23 cellular contexts compared by ENCODE assay signal in the genomic region with DNA sequence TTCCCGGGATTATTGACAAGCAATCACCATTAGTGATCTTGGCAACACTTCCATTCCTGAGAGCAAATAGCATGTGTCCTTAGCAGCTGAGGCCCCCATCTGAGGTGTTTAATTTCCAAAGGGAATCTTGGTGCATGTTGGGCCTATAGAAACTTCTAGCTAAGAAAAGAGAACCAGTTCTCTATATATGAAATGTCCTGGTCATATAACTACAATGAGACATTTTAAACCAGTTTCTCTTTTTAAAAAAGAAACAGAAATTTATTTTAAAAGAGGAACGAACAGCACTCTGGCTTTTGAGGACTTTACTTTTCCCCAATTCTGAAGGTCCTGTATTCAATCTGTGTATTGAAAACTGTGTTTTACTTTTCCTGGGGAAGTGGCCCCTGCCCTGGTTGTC.
DNase-seq lines count a peak whose midpoint lies in the region; ATAC-seq, FAIRE-seq and TF ChIP-seq lines count a peak whose summit lies in the region.
"Had no signal": no experiment of that assay in that cellular context is flagged by ENCODE, and none has a peak within 500 bp of the region (broad histone marks: within the 10 kb centered on the region; RNA-seq: fewer than 3 reads in every experiment).

No MANE protein-coding gene starts in this region.

- SMC1A ChIA-PET in GM12878 (lab: Charles Lee; ENCODE audit: uncharacterized antibody, unreplicated experiment) = interaction anchor here (0.8 to 1.6 kb wide), 5 partner anchors 11 to 228 kb away, joined by 3 to 5 read pairs (median 3); no protein-coding TSS in a partner anchor

- FAIRE-seq in GM12878 (lab: Jason Lieb, UNC) (no peak), RCC 7860 (lab: Jason Lieb, UNC) (no peak)
- FAIRE-seq: D721Med had no signal

- CTCF ChIA-PET in GM12878 (lab: Yijun Ruan, JAX) = interaction anchor here (0.5 kb wide), 1 partner anchor 189 kb away, joined by 3 read pairs; no protein-coding TSS in a partner anchor
- CTCF ChIA-PET in CD8-positive, alpha-beta T cell (lab: Charles Lee) = interaction anchor here (1.0 kb wide), 1 partner anchor 10 kb away, joined by 3 read pairs; no protein-coding TSS in a partner anchor

- RAD21 ChIA-PET in GM12878 (lab: Charles Lee; ENCODE audit: unreplicated experiment) = interaction anchor here (0.6 to 1.6 kb wide), 2 partner anchors 20 to 99 kb away, joined by 4 to 6 read pairs; no protein-coding TSS in a partner anchor

- TF ChIP-seq EP300 in GM12878 (IDR thresholded peaks at IDR 0.05; ENCODE audit: borderline replicate concordance in 1 of 2, control insufficient read depth in 1 of 2, low read depth in 2 of 2, low read length in 2 of 2) = no peak

- peak overlapping the region; percentile 53 for H3K27ac ChIP-seq in GM12878 (ENCODE audit: control insufficient read depth, insufficient read depth)
- peak overlapping the region; percentile 51 to 92 (median 91) for H3K27ac ChIP-seq in right lobe of liver
- H3K27ac ChIP-seq in CD8-positive, alpha-beta T cell (ENCODE audit: low read depth, low read length) = no peak overlapping the region
- H3K27ac ChIP-seq: C4-2B, SJSA1 had no signal

- H3K4me2 ChIP-seq in GM12878 (ENCODE audit: control insufficient read depth, insufficient read depth) = peak overlapping the region; percentile 4; the same call in 1 of the 2 replicates
- H3K4me2 ChIP-seq: GM23338 had no signal

- intact Hi-C loops in GM12878 (cut with micrococcal nuclease; ENCODE audit: unreplicated experiment) (no loop called here), right lobe of liver (cut with DNase I) (no loop called here)
- intact Hi-C loops in CD8-positive, alpha-beta T cell (cut with DNase I, micrococcal nuclease) = no loop called here

- no peaks in the 10 kb centered on the region for H3K27me3 Mint-ChIP-seq in stimulated activated naive B cell treated with anti-CD40 and anti-IgM and Interleukin-4, amounts not matched to agents 10 μg/mL and 1 μg/mL and 100 μg/mL, for 72 hours
- H3K27me3 Mint-ChIP-seq in CD8-positive, alpha-beta T cell (ENCODE audit: low read depth) = no peaks in the 10 kb centered on the region
- H3K27me3 Mint-ChIP-seq: B cell had no signal

- peak; percentile 71 for DNase-seq in MV-4-11 (lab: John Stamatoyannopoulos, UW)
- DNase-seq in GM12878 (ENCODE audit: low read depth, low spot score) = no peak
- no peak for DNase-seq in right lobe of liver
- no peak for DNase-seq in stimulated activated naive B cell treated with anti-CD40 and anti-IgM and Interleukin-4, amounts not matched to agents 10 μg/mL and 1 μg/mL and 100 μg/mL, for 72 hours
- DNase-seq in RCC 7860 (ENCODE audit: low spot score) = no peak
- DNase-seq in CD8-positive, alpha-beta T cell = no peak
- DNase-seq in stimulated activated CD4-positive, alpha-beta T cell treated with anti-CD3 and anti-CD28 coated beads, Interleukin-2, amount 100 ng/mL, for 48 hours = no peak
- DNase-seq: H9, IMR-90, KG1, MG63, NCI-H1694, NCI-H2029 treated with DMSO at 0.1 percent for 48 hours, NCI-H2227 treated with DMSO at 0.1 percent for 48 hours, NCI-H526 treated with DMSO at 0.1 percent for 48 hours, PC-3, Right ventricle myocardium superior, RPMI8226 had no signal

- H3K4me3 Mint-ChIP-seq in stimulated activated naive B cell treated with anti-CD40 and anti-IgM and Interleukin-4, amounts not matched to agents 10 μg/mL and 1 μg/mL and 100 μg/mL, for 72 hours = no peak overlapping the region
- no peak overlapping the region for H3K4me3 Mint-ChIP-seq in CD8-positive, alpha-beta T cell
- H3K4me3 Mint-ChIP-seq: B cell, GM23338, H9 had no signal

- POLR2A ChIA-PET in GM12878 (lab: Charles Lee) = no interaction called here
- POLR2A ChIA-PET in CD8-positive, alpha-beta T cell (lab: Charles Lee) = no interaction called here

- no peaks in the 10 kb centered on the region; the same call in 2 of the 3 replicates for H3K9me3 ChIP-seq in GM12878 (replicated peaks; ENCODE audit: control insufficient read depth, insufficient read depth, low read length)
- H3K9me3 ChIP-seq in right lobe of liver = no peaks in the 10 kb centered on the region
- H3K9me3 ChIP-seq in CD8-positive, alpha-beta T cell (ENCODE audit: low read length) = no peaks in the 10 kb centered on the region
- H3K9me3 ChIP-seq: MG63, SJSA1 had no signal

- no peaks in the 10 kb centered on the region for H3K27me3 ChIP-seq in GM12878 (replicated peaks in 1 of 2; ENCODE audit: control insufficient read depth in 2 of 2, insufficient read depth in 2 of 2, low read length in 1 of 2)
- H3K27me3 ChIP-seq in right lobe of liver = no peaks in the 10 kb centered on the region
- H3K27me3 ChIP-seq in CD8-positive, alpha-beta T cell (ENCODE audit: insufficient read depth, low read length) = no peaks in the 10 kb centered on the region
- H3K27me3 ChIP-seq: MG63, SJSA1 had no signal

- TF ChIP-seq RAD21 in GM12878 (IDR thresholded peaks at IDR 0.05; ENCODE audit: insufficient read depth, low read depth, low read length) = no peak

- no peaks in the 10 kb centered on the region for H4K20me1 ChIP-seq in GM12878 (ENCODE audit: control insufficient read depth, insufficient read depth)

- H2AFZ ChIP-seq in GM12878 (ENCODE audit: control insufficient read depth, low read depth, low read length) = peak overlapping the region; percentile 72

- no peaks in the 10 kb centered on the region for H3K79me2 ChIP-seq in GM12878 (ENCODE audit: control insufficient read depth, insufficient read depth, low read length)

- H3K36me3 Mint-ChIP-seq in stimulated activated naive B cell treated with anti-CD40 and anti-IgM and Interleukin-4, amounts not matched to agents 10 μg/mL and 1 μg/mL and 100 μg/mL, for 72 hours = peaks cover 2 to 4% of the 10 kb centered on the region in 2 donors
- H3K36me3 Mint-ChIP-seq in CD8-positive, alpha-beta T cell = no peaks in the 10 kb centered on the region

- in situ Hi-C loops in GM12878 (cut with MboI) = no loop called here

- H3K36me3 ChIP-seq in GM12878 (ENCODE audit: control insufficient read depth in 2 of 2, insufficient read depth in 2 of 2, low read length in 1 of 2) (no peaks in the 10 kb centered on the region), right lobe of liver (no peaks in the 10 kb centered on the region)
- H3K36me3 ChIP-seq in CD8-positive, alpha-beta T cell (ENCODE audit: insufficient read depth, low read length) = no peaks in the 10 kb centered on the region
- H3K36me3 ChIP-seq: MG63, SJSA1 had no signal

- peaks cover 12% of the 10 kb centered on the region for H3K4me1 ChIP-seq in GM12878 (ENCODE audit: control insufficient read depth, insufficient read depth, low read length)
- H3K4me1 ChIP-seq in right lobe of liver = peaks cover 0 to 53% (median 17%) of the 10 kb centered on the region in 4 donors
- H3K4me1 ChIP-seq in CD8-positive, alpha-beta T cell (ENCODE audit: insufficient read depth, low read length) = no peaks in the 10 kb centered on the region
- H3K4me1 ChIP-seq: SJSA1 had no signal

- peak overlapping the region; percentile 75 for H3K27ac Mint-ChIP-seq in stimulated activated naive B cell treated with anti-CD40 and anti-IgM and Interleukin-4, amounts not matched to agents 10 μg/mL and 1 μg/mL and 100 μg/mL, for 72 hours
- no peak overlapping the region for H3K27ac Mint-ChIP-seq in CD8-positive, alpha-beta T cell
- H3K27ac Mint-ChIP-seq: B cell, GM23338, H9 had no signal

- no peak for TF ChIP-seq POLR2A in GM12878 (IDR thresholded peaks at IDR 0.05; ENCODE audit: low read depth, low read length)
- no peak for TF ChIP-seq POLR2A in right lobe of liver (IDR thresholded peaks at IDR 0.05)

- H3K9ac ChIP-seq in GM12878 (ENCODE audit: control insufficient read depth, insufficient read depth, low read length) = no peak overlapping the region; the same call in 1 of the 2 replicates

- ATAC-seq in GM12878 (peak; percentile 50), right lobe of liver (peak; percentile 1 to 7 (median 5))
- ATAC-seq in stimulated activated naive B cell treated with anti-CD40 and anti-IgM and Interleukin-4, amounts not matched to agents 10 μg/mL and 1 μg/mL and 100 μg/mL, for 72 hours (replicated peaks) = peak; percentile 80 to 82
- no peak for ATAC-seq in CD8-positive, alpha-beta T cell
- ATAC-seq: GM23338, PC-3 had no signal

- TF ChIP-seq CTCF in GM12878 (IDR thresholded peaks at IDR 0.05 in 2 of 3, conservative IDR thresholded peaks at IDR 0.05 in 1 of 3; ENCODE audit: control insufficient read depth in 2 of 3, extremely low read depth in 1 of 3, insufficient read depth in 1 of 3, low read depth in 3 of 3, low read length in 3 of 3) (no peak), right lobe of liver (IDR thresholded peaks at IDR 0.05) (no peak)
- no peak for TF ChIP-seq CTCF in CD8-positive, alpha-beta T cell (IDR thresholded peaks at IDR 0.05)

- H3K4me3 ChIP-seq in GM12878 = no peak overlapping the region
- H3K4me3 ChIP-seq in right lobe of liver = peak overlapping the region in 1 of 3 donors; percentile 1
- no peak overlapping the region for H3K4me3 ChIP-seq in CD8-positive, alpha-beta T cell (ENCODE audit: low read depth, low read length)
- H3K4me3 ChIP-seq: GM23338, MG63, SJSA1 had no signal

- BruUV-seq in GM12878 (replicated peaks; lab: Mats Ljungman, UMichigan) = no TSS peak

- WGBS in GM12878 (ENCODE audit: insufficient coverage, insufficient replicate concordance, low lambda C conversion rate, missing lambda C conversion rate) = 47% methylated on average over 2 of the region's 2 CpGs
- 25% methylated on average over 2 of the region's 2 CpGs for WGBS in right lobe of liver (ENCODE audit: insufficient coverage, low coverage, low lambda C conversion rate, missing lambda C conversion rate)

- no peaks in the 10 kb centered on the region for H3K9me3 Mint-ChIP-seq in stimulated activated naive B cell treated with anti-CD40 and anti-IgM and Interleukin-4, amounts not matched to agents 10 μg/mL and 1 μg/mL and 100 μg/mL, for 72 hours
- H3K9me3 Mint-ChIP-seq in CD8-positive, alpha-beta T cell = no peaks in the 10 kb centered on the region
- H3K9me3 Mint-ChIP-seq: GM23338, H9 had no signal

- H3K4me1 Mint-ChIP-seq in stimulated activated naive B cell treated with anti-CD40 and anti-IgM and Interleukin-4, amounts not matched to agents 10 μg/mL and 1 μg/mL and 100 μg/mL, for 72 hours = peaks cover 18 to 39% of the 10 kb centered on the region in 2 donors
- peaks cover 6% of the 10 kb centered on the region for H3K4me1 Mint-ChIP-seq in CD8-positive, alpha-beta T cell (ENCODE audit: low read depth)
- H3K4me1 Mint-ChIP-seq: GM23338, H9 had no signal

TF ChIP-seq in GM12878, 131 proteins besides CTCF, POLR2A, EP300 and RAD21 (continues in another document):
- TF ChIP-seq SMAD1 (IDR thresholded peaks at IDR 0.05; ENCODE audit: low read depth, partially characterized antibody) (no peak), SREBF1 (IDR thresholded peaks at IDR 0.05; ENCODE audit: low read length) (no peak), HCFC1 (IDR thresholded peaks at IDR 0.05; ENCODE audit: low read length) (no peak), ZNF207 (IDR thresholded peaks at IDR 0.05; ENCODE audit: borderline replicate concordance) (no peak)
